8 cellular contexts compared by ENCODE assay signal in the genomic region with DNA sequence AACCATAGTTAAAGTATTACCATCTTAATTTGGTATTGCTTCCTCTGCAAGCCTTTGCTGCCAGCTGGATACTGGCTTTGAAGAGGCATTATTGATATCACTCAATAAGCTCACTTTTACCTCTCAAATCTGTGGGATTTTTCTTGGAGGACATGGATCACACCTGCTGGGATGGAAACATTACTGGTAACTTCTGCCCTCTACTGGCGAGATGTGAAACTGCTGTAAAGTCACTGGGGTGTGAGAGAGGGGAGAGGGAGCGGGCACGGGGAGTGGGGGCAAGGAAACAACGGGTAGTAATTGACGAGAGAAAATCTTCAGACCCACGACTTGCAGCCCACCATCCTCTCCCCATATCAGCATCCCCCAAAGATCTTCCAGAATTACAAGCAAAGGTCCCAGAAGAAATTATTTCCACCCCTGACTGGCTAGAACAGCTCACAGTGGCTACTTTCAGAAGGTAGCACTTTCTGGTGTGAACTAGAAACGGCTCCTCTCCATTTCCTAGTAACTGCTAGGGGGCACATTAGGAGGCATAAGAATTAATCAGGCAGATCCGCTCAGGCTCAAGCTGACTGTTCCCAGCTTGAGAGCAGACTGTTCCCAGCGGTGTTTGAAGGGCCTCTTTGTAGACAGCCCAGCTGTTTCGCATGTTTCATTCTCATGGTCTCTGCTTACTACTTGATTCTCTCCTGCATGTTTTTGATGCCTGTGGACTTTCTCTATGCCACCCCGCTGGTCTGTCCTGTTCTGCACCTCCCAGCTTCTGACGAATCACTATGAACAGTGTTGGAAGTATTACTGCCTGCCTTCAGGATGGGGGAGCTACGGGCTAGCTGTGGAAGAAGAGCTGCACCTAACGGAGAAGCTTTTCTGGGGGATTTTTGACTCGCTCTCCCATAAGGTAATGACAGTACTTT.
DNase-seq lines count a peak whose midpoint lies in the region; ATAC-seq and TF ChIP-seq lines count a peak whose summit lies in the region.

No MANE protein-coding gene starts in this region.

- H4K20me1 ChIP-seq in Loucy (ENCODE audit: insufficient read depth, low read length, poor library complexity, severe bottlenecking) (no peaks in the 10 kb centered on the region), neural cell (ENCODE audit: insufficient read depth) (no peaks in the 10 kb centered on the region)

- H2AFZ ChIP-seq in Loucy (ENCODE audit: low read length) (peak overlapping the region; percentile 62), neural cell (ENCODE audit: low read depth, low read length) (no peak overlapping the region)

- H3K36me3 ChIP-seq in Loucy (ENCODE audit: insufficient read depth, low read length), result no peaks in the 10 kb centered on the region
- no peaks in the 10 kb centered on the region for H3K36me3 ChIP-seq in esophagus squamous epithelium
- H3K36me3 ChIP-seq in neural cell (ENCODE audit: insufficient read depth, low read length), result no peaks in the 10 kb centered on the region

- no peaks in the 10 kb centered on the region for H3K27me3 ChIP-seq in Loucy (ENCODE audit: insufficient read depth, low read length, poor library complexity, severe bottlenecking)
- H3K27me3 ChIP-seq in esophagus squamous epithelium, result no peaks in the 10 kb centered on the region
- no peaks in the 10 kb centered on the region for H3K27me3 ChIP-seq in neural cell (ENCODE audit: insufficient read depth, low read depth, low read length)

- H3K4me1 Mint-ChIP-seq in activated CD4-positive, alpha-beta T cell treated with anti-CD3 and anti-CD28 coated beads for 36 hours, result no peaks in the 10 kb centered on the region

- POLR2A ChIA-PET in activated CD4-positive, alpha-beta T cell treated with anti-CD3 and anti-CD28 coated beads for 36 hours (lab: Charles Lee), result no interaction called here

- no peak for TF ChIP-seq POLR2A in esophagus squamous epithelium (IDR thresholded peaks at IDR 0.05)

- H3K27ac ChIP-seq in esophagus squamous epithelium, result no peak overlapping the region
- no peak overlapping the region for H3K27ac ChIP-seq in neural cell (ENCODE audit: low read length)

- no peaks in the 10 kb centered on the region for H3K9me3 Mint-ChIP-seq in activated CD4-positive, alpha-beta T cell treated with anti-CD3 and anti-CD28 coated beads for 36 hours (ENCODE audit: low read depth)

- H3K27ac Mint-ChIP-seq in activated CD4-positive, alpha-beta T cell treated with anti-CD3 and anti-CD28 coated beads for 36 hours, result no peak overlapping the region

- H3F3A ChIP-seq in Loucy (ENCODE audit: low read depth) (no peaks in the 10 kb centered on the region), neural cell (ENCODE audit: insufficient read depth, low read length, poor library complexity, severe bottlenecking) (no peaks in the 10 kb centered on the region)

- peaks cover 2% of the 10 kb centered on the region for H3K27me3 Mint-ChIP-seq in activated CD4-positive, alpha-beta T cell treated with anti-CD3 and anti-CD28 coated beads for 36 hours

- H3K79me2 ChIP-seq in Loucy (ENCODE audit: insufficient read depth, low read length), result no peaks in the 10 kb centered on the region
- H3K79me2 ChIP-seq in neural cell (replicated peaks; ENCODE audit: insufficient read depth, low read length), result no peaks in the 10 kb centered on the region

- DNase-seq in NCI-H1694 (lab: John Stamatoyannopoulos, UW), result peak; percentile 4
- DNase-seq in NCI-H1694 treated with DMSO at 0.1 percent for 48 hours (lab: John Stamatoyannopoulos, UW), result no peak
- DNase-seq in activated CD4-positive, alpha-beta T cell treated with anti-CD3 and anti-CD28 coated beads for 36 hours, result peak; percentile 60
- DNase-seq in esophagus squamous epithelium (lab: John Stamatoyannopoulos, UW), result no peak

- H3K36me3 Mint-ChIP-seq in activated CD4-positive, alpha-beta T cell treated with anti-CD3 and anti-CD28 coated beads for 36 hours (ENCODE audit: low read depth), result no peaks in the 10 kb centered on the region

- intact Hi-C loops in activated CD4-positive, alpha-beta T cell treated with anti-CD3 and anti-CD28 coated beads for 36 hours (cut with DNase I, micrococcal nuclease), result loop anchor here (1.0 to 10.0 kb wide), 4 partner anchors 224 to 473 kb away; a partner anchor contains a TSS
- intact Hi-C loops in esophagus squamous epithelium (cut with DNase I), result no loop called here

- CTCF ChIA-PET in activated CD4-positive, alpha-beta T cell treated with anti-CD3 and anti-CD28 coated beads for 36 hours (lab: Charles Lee), result interaction anchor here (0.6 to 3.6 kb wide), 23 partner anchors 8 to 1672 kb away, joined by 3 to 17 read pairs (median 3); no protein-coding TSS in a partner anchor

- H3K9me2 ChIP-seq in Loucy (replicated peaks; ENCODE audit: low read depth, low read length), result no peaks in the 10 kb centered on the region
- no peaks in the 10 kb centered on the region for H3K9me2 ChIP-seq in neural cell (ENCODE audit: insufficient read depth, low read length)

- 29 to 47% methylated on average over 12 to 14 of the region's 15 CpGs for WGBS in esophagus squamous epithelium, 2 donors

- no peak overlapping the region for H3K4me3 Mint-ChIP-seq in activated CD4-positive, alpha-beta T cell treated with anti-CD3 and anti-CD28 coated beads for 36 hours

- no peak for TF ChIP-seq EP300 in neural cell (conservative IDR thresholded peaks at IDR 0.05; ENCODE audit: poor library complexity, severe bottlenecking)

- TF ChIP-seq CTCF in Loucy (conservative IDR thresholded peaks at IDR 0.05; ENCODE audit: low read length), result peak; percentile 95
- TF ChIP-seq CTCF in esophagus squamous epithelium (IDR thresholded peaks at IDR 0.05), result peak in 5 of 6 experiments; percentile 42 to 72 (median 55)
- peak; percentile 62 for TF ChIP-seq CTCF in neural cell (IDR thresholded peaks at IDR 0.05; ENCODE audit: poor library complexity, severe bottlenecking)

- peak; percentile 57 for TF ChIP-seq RAD21 in neural cell (conservative IDR thresholded peaks at IDR 0.05)

- H3K4me3 ChIP-seq in Loucy (ENCODE audit: low read length, poor library complexity, severe bottlenecking), result peak overlapping the region; percentile 27
- no peak overlapping the region for H3K4me3 ChIP-seq in esophagus squamous epithelium
- no peak overlapping the region for H3K4me3 ChIP-seq in neural cell (ENCODE audit: low read length)

- ATAC-seq in activated CD4-positive, alpha-beta T cell treated with anti-CD3 and anti-CD28 coated beads for 36 hours, result peak; percentile 39
- ATAC-seq in GM18517 (IDR thresholded peaks at IDR 0.05; ENCODE audit: unreplicated experiment) (no peak), HG03025 (IDR thresholded peaks at IDR 0.05; ENCODE audit: low FRiP score, unreplicated experiment) (no peak)

- H3K9ac ChIP-seq in Loucy (ENCODE audit: low read depth, low read length, poor library complexity, severe bottlenecking), result no peak overlapping the region
- no peak overlapping the region for H3K9ac ChIP-seq in neural cell (ENCODE audit: low read length)

- H3K9me3 ChIP-seq in Loucy (ENCODE audit: insufficient read depth, low read depth, low read length), result no peaks in the 10 kb centered on the region
- H3K9me3 ChIP-seq in esophagus squamous epithelium, result no peaks in the 10 kb centered on the region
- H3K9me3 ChIP-seq in neural cell (ENCODE audit: low read length), result no peaks in the 10 kb centered on the region

- H3K4me2 ChIP-seq in Loucy (ENCODE audit: low read depth, low read length, poor library complexity, severe bottlenecking) (peak overlapping the region; percentile 28), neural cell (ENCODE audit: low read length) (no peak overlapping the region)

- no peaks in the 10 kb centered on the region for H3K4me1 ChIP-seq in Loucy (ENCODE audit: insufficient read depth, low read length, poor library complexity, severe bottlenecking)
- H3K4me1 ChIP-seq in esophagus squamous epithelium, result peaks cover 0 to 18% (median 0%) of the 10 kb centered on the region in 3 donors

TF ChIP-seq in neural cell, 6 proteins besides CTCF, POLR2A, EP300 and RAD21:
- TF ChIP-seq SMC3 (conservative IDR thresholded peaks at IDR 0.05; ENCODE audit: poor library complexity), result peak; percentile 61
- no peak for TF ChIP-seq MXI1 (conservative IDR thresholded peaks at IDR 0.05; ENCODE audit: poor library complexity, severe bottlenecking)
- no peak for TF ChIP-seq TAF1 (IDR thresholded peaks at IDR 0.05; ENCODE audit: low read depth)
- TF ChIP-seq EZH2 (IDR thresholded peaks at IDR 0.05; ENCODE audit: borderline replicate concordance, insufficient read depth, low read length, poor library complexity, severe bottlenecking), result no peak

Comparison
In these comparisons a context has a peak if more than half of its experiments do, and no peak if none do; other contexts are left out.
1. DNase-seq: peak in NCI-H1694 (single experiment) and activated CD4-positive, alpha-beta T cell treated with anti-CD3 and anti-CD28 coated beads for 36 hours (single experiment); none in NCI-H1694 treated with DMSO at 0.1 percent for 48 hours (single experiment) and esophagus squamous epithelium (single experiment).
2. Peak in every context shown above with its lines, with median percentiles within 50 percentile points of each other: CTCF ChIP-seq.